Comparison of ENCODE assay signal across 27 cellular contexts in the genomic region with DNA sequence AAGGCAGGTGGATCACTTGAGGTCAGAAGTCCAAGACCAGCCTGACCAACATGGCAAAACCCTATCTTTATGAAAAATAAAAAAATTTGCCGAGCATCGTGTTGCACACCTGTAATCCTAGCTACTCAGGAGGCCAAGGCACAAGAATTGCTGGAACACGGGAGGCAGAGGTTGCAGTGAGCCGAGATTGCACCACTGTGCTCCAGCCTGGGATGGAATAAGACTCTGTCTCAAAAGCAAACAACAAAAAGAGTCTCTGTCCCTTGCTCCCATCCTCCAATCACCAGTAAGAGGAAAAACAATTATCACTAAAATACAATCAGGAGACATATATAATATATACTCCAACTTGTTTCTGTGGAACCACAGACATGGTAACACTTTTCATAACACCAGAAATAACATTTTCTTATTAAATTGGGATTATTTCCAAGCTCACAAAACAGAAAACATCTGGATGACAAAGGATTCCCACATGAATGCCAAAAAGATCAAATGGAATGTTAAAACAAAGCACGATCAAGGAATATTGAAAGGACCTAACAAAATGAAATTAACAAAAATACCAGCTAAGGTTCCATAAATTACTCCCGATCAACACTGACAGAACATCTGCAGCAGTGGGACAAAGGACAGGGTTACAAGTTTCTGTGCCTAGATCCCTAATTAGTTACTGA. TPM values are rescaled to one million over a fixed set of nuclear protein-coding genes. Genes with fewer than 3 reads are reported as not detected.
A peak's percentile ranks its signal among the peaks of the same experiment; 100 is the strongest.
DNase-seq lines count a peak whose midpoint lies in the region; ATAC-seq and FAIRE-seq lines count a peak whose summit lies in the region.
"Had no signal": no experiment of that assay in that cellular context is flagged by ENCODE, and none has a peak within 500 bp of the region (broad histone marks: within the 10 kb centered on the region; RNA-seq: fewer than 3 reads in every experiment).

No MANE protein-coding gene starts in this region.

- FAIRE-seq in GM19239 (lab: Jason Lieb, UNC) = peak; percentile 53
- FAIRE-seq in RCC 7860 (lab: Jason Lieb, UNC) = no peak
- FAIRE-seq: bronchial epithelial cell had no signal

- ATAC-seq in sciatic nerve = peak; percentile 63
- ATAC-seq: effector memory CD8-positive, alpha-beta T cell; GM23338; lower lobe of right lung; Panc1; stimulated activated memory B cell treated with anti-CD40 and anti-IgM and Interleukin-4, amounts not matched to agents 10 μg/mL and 1 μg/mL and 100 μg/mL, for 72 hours had no signal

- intact Hi-C loops in sciatic nerve (cut with DNase I) = no loop called here

- H3K27ac ChIP-seq in caudate nucleus (ENCODE audit: low read depth, low read length) = peak overlapping the region; percentile 52
- H3K27ac ChIP-seq in layer of hippocampus (ENCODE audit: low read depth, low read length) = peak overlapping the region; percentile 18
- H3K27ac ChIP-seq: colonic mucosa, esophagus muscularis mucosa, lower lobe of right lung, right lobe of liver, SJCRH30, suprapubic skin, uterus had no signal

- DNase-seq in GM19239 (ENCODE audit: insufficient read length, low spot score) (no peak), caudate nucleus (lab: John Stamatoyannopoulos, UW) (peak in 1 of 61 donors; percentile 7), sciatic nerve (ENCODE audit: low spot score) (no peak), DMS79 (lab: John Stamatoyannopoulos, UW) (no peak), DMS153 (lab: John Stamatoyannopoulos, UW) (no peak), H4 (ENCODE audit: low spot score) (no peak), RCC 7860 (ENCODE audit: low spot score) (no peak)
- DNase-seq: activated CD4-positive, CD25-positive, alpha-beta regulatory T cell; activated naive CD4-positive, alpha-beta T cell treated with anti-CD3 and anti-CD28 coated beads, Interleukin-2, amount 10 ng/mL, durations not matched to agents 7 days and 5 days; CD4-positive, alpha-beta memory T cell; colonic mucosa; effector memory CD8-positive, alpha-beta T cell; lower lobe of right lung; NCI-H1048; NCI-H2029; NCI-H526 treated with DMSO at 0.1 percent for 48 hours; right lobe of liver; SJCRH30; stimulated activated CD4-positive, alpha-beta T cell treated with anti-CD3 and anti-CD28 coated beads, Interleukin-4, amount 100 ng/mL, for 4 hours; uterus had no signal

- H3K27me3 ChIP-seq in layer of hippocampus (ENCODE audit: control insufficient read depth, insufficient read depth, low read length) = no peaks in the 10 kb centered on the region
- H3K27me3 ChIP-seq: colonic mucosa, esophagus muscularis mucosa, right lobe of liver, SJCRH30, suprapubic skin, uterus had no signal

RNA-seq across cellular contexts. Expression of a gene that starts 15.2 kb away (rescaled TPM):
- 64.7 TPM for total RNA-seq in sciatic nerve
- 3.7 and 5.0 TPM in 2 replicates for total RNA-seq in H4 (2014; rRNA removed; shearing (Covaris generic))

Comparison
In these comparisons a context has a peak if more than half of its experiments do, and no peak if none do; other contexts are left out.
1. RNA of a gene that starts 15.2 kb away (total RNA-seq): 64.7 TPM in sciatic nerve (single experiment); 3.7 to 5.0 TPM in H4; every median in the first group is over 10 times any median in the second.